1 cellular context compared by ENCODE assay signal in the genomic region with DNA sequence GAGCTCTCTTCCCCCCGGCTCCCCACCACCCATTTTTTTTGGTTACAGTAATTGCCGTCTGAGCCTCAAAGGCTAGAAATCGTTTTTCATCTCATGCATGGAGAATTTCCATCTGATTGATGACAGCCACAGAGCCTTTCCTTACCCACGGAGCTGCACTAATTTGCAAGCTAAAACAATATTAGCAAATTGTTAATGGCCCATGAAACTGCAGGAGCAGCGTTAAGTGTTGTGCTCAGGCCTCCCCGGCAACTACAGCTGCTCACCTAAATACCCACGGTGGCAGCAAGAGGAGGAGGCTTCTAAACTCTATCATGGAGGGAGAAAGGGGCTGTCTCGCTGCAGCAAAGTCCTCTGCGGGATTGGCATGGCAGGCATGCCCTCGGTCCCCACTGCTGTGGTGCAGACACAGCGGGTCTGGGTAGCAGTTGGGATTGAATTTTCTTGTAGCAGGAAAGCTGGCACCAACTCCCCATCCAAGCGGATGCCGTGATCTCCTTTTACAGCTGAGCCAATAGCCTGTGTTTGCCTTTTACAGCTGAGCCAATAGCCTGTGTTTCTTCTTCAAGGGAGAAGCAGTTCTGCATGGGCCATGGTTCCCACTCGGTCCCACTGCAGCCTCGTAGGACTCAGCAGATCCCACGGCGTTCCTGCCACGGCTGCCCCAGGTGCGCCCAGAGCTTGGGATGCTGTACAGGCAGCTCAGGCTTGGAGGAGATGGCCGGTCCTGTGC.
TF ChIP-seq lines count a peak whose summit lies in the region.

No MANE protein-coding gene starts in this region.

TF ChIP-seq in H1, 55 proteins besides CTCF, POLR2A, EP300 and RAD21 (continued from another document):
- no peak for TF ChIP-seq TEAD4 (IDR thresholded peaks at IDR 0.05; ENCODE audit: low read depth, low read length)
